8 cellular contexts compared by ENCODE assay signal in genomic region chr1:248825573-248825908, GRCh38. TPM values are rescaled to one million over a fixed set of nuclear protein-coding genes. Genes with fewer than 3 reads are reported as not detected.
DNase-seq lines count a peak whose midpoint lies in the region; ATAC-seq and TF ChIP-seq lines count a peak whose summit lies in the region.

No MANE protein-coding gene starts in this region.

- H3K9me3 ChIP-seq in right cardiac atrium (ENCODE audit: control insufficient read depth, low read length): no peaks in the 10 kb centered on the region

- DNase-seq in WTC11 (ENCODE audit: low spot score): no peak
- DNase-seq in right cardiac atrium: no peak
- no peak for DNase-seq in stimulated activated CD4-positive, alpha-beta T cell treated with anti-CD3 and anti-CD28 coated beads, Interleukin-1b, Interleukin-23, amount 100 ng/mL, for 48 hours
- no peak for DNase-seq in NOMO-1 treated with DMSO at 0.1 percent for 48 hours (lab: John Stamatoyannopoulos, UW; ENCODE audit: unreplicated experiment)
- DNase-seq in T-helper 9 cell: no peak

- peaks cover 23% of the 10 kb centered on the region; the same call in 1 of the 2 replicates for H3K36me3 Mint-ChIP-seq in WTC11
- peaks cover 26% of the 10 kb centered on the region for H3K36me3 Mint-ChIP-seq in stimulated activated memory B cell treated with anti-CD40 and anti-IgM and Interleukin-4, amounts not matched to agents 10 μg/mL and 1 μg/mL and 100 μg/mL, for 72 hours

- POLR2A ChIA-PET in WTC11 (lab: Charles Lee): interaction anchor here (0.6 to 2.9 kb wide), 5 partner anchors 13 to 984 kb away, joined by 3 to 35 read pairs (median 8); partner anchors contain the start of genes OR11L1 and ZNF672

- CTCF ChIA-PET in WTC11 (lab: Charles Lee): interaction anchor here (0.6 to 5.2 kb wide), 11 partner anchors 11 to 99 kb away, joined by 3 to 53 read pairs (median 7); partner anchors contain the start of genes PGBD2, ZNF672 and ZNF692

- no peaks in the 10 kb centered on the region for H3K27me3 ChIP-seq in right cardiac atrium (ENCODE audit: control insufficient read depth, insufficient read depth)

- peak overlapping the region; percentile 100 for H3K27ac Mint-ChIP-seq in WTC11
- peak overlapping the region; percentile 91 for H3K27ac Mint-ChIP-seq in stimulated activated memory B cell treated with anti-CD40 and anti-IgM and Interleukin-4, amounts not matched to agents 10 μg/mL and 1 μg/mL and 100 μg/mL, for 72 hours

- H3K27me3 Mint-ChIP-seq in WTC11 (ENCODE audit: low read depth): no peaks in the 10 kb centered on the region; the same call in 1 of the 2 replicates
- no peaks in the 10 kb centered on the region for H3K27me3 Mint-ChIP-seq in stimulated activated memory B cell treated with anti-CD40 and anti-IgM and Interleukin-4, amounts not matched to agents 10 μg/mL and 1 μg/mL and 100 μg/mL, for 72 hours

- intact Hi-C loops in right cardiac atrium (cut with DNase I): no loop called here

- TF ChIP-seq CTCF in WTC11 (IDR thresholded peaks at IDR 0.05): no peak

- no peaks in the 10 kb centered on the region for H3K9me3 Mint-ChIP-seq in WTC11
- no peaks in the 10 kb centered on the region for H3K9me3 Mint-ChIP-seq in stimulated activated memory B cell treated with anti-CD40 and anti-IgM and Interleukin-4, amounts not matched to agents 10 μg/mL and 1 μg/mL and 100 μg/mL, for 72 hours

- peak; percentile 3 for ATAC-seq in GM18498 (IDR thresholded peaks at IDR 0.05; ENCODE audit: unreplicated experiment)
- ATAC-seq in HG02678 (IDR thresholded peaks at IDR 0.05; ENCODE audit: unreplicated experiment): peak; percentile 2
- ATAC-seq in WTC11: peak; percentile 31
- peak in 1 of 2 donors; percentile 24 for ATAC-seq in right cardiac atrium
- ATAC-seq in stimulated activated memory B cell treated with anti-CD40 and anti-IgM and Interleukin-4, amounts not matched to agents 10 μg/mL and 1 μg/mL and 100 μg/mL, for 72 hours: peak; percentile 0

- H3K4me3 ChIP-seq in right cardiac atrium (ENCODE audit: low read length): peak overlapping the region; percentile 75

- H3K27ac ChIP-seq in right cardiac atrium (ENCODE audit: low read length): peak overlapping the region; percentile 86

- peaks cover 28% of the 10 kb centered on the region for H3K4me1 ChIP-seq in right cardiac atrium (ENCODE audit: control insufficient read depth, insufficient read depth, low read length)

- H3K4me3 Mint-ChIP-seq in WTC11: peak overlapping the region; percentile 99
- H3K4me3 Mint-ChIP-seq in stimulated activated memory B cell treated with anti-CD40 and anti-IgM and Interleukin-4, amounts not matched to agents 10 μg/mL and 1 μg/mL and 100 μg/mL, for 72 hours: peak overlapping the region; percentile 98

- under 1% methylated on average over 18 of the region's 18 CpGs for WGBS in right cardiac atrium

- H3K4me1 Mint-ChIP-seq in WTC11: peaks cover 16% of the 10 kb centered on the region
- peaks cover 64% of the 10 kb centered on the region for H3K4me1 Mint-ChIP-seq in stimulated activated memory B cell treated with anti-CD40 and anti-IgM and Interleukin-4, amounts not matched to agents 10 μg/mL and 1 μg/mL and 100 μg/mL, for 72 hours

TF ChIP-seq in WTC11, 78 proteins besides CTCF, POLR2A, EP300 and RAD21:
- TF ChIP-seq, protein P1, sequence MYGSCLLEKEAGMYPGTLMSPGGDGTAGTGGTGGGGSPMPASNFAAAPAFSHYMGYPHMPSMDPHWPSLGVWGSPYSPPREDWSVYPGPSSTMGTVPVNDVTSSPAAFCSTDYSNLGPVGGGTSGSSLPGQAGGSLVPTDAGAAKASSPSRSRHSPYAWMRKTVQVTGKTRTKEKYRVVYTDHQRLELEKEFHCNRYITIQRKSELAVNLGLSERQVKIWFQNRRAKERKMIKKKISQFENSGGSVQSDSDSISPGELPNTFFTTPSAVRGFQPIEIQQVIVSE (CRISPR knock-in tag; IDR thresholded peaks at IDR 0.05; ENCODE audit: borderline replicate concordance): no peak
- TF ChIP-seq CREM (CRISPR knock-in tag; IDR thresholded peaks at IDR 0.05) (no peak), ZNF671 (CRISPR knock-in tag; IDR thresholded peaks at IDR 0.05) (no peak), NR3C1 (CRISPR knock-in tag; conservative IDR thresholded peaks at IDR 0.05; ENCODE audit: low read depth) (no peak), JAZF1 (CRISPR knock-in tag; IDR thresholded peaks at IDR 0.05) (no peak), GTF2I (CRISPR knock-in tag; conservative IDR thresholded peaks at IDR 0.05) (no peak)
- TF ChIP-seq, protein P2, sequence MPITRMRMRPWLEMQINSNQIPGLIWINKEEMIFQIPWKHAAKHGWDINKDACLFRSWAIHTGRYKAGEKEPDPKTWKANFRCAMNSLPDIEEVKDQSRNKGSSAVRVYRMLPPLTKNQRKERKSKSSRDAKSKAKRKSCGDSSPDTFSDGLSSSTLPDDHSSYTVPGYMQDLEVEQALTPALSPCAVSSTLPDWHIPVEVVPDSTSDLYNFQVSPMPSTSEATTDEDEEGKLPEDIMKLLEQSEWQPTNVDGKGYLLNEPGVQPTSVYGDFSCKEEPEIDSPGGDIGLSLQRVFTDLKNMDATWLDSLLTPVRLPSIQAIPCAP (CRISPR knock-in tag; IDR thresholded peaks at IDR 0.05): no peak
- TF ChIP-seq, protein P3, sequence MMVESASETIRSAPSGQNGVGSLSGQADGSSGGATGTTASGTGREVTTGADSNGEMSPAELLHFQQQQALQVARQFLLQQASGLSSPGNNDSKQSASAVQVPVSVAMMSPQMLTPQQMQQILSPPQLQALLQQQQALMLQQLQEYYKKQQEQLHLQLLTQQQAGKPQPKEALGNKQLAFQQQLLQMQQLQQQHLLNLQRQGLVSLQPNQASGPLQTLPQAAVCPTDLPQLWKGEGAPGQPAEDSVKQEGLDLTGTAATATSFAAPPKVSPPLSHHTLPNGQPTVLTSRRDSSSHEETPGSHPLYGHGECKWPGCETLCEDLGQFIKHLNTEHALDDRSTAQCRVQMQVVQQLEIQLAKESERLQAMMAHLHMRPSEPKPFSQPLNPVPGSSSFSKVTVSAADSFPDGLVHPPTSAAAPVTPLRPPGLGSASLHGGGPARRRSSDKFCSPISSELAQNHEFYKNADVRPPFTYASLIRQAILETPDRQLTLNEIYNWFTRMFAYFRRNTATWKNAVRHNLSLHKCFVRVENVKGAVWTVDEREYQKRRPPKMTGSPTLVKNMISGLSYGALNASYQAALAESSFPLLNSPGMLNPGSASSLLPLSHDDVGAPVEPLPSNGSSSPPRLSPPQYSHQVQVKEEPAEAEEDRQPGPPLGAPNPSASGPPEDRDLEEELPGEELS (CRISPR knock-in tag; IDR thresholded peaks at IDR 0.05): 0 out of 2 replicates have a peak, but pooled peaks have one; percentile 37

RNA-seq across cellular contexts. Expression of gene SH3BP5L, which starts 0.2 kb away (rescaled TPM):
- total RNA-seq in WTC11 (2021): 28.3 to 32.9 TPM (median 28.3 TPM) in 3 replicates
- total RNA-seq in right cardiac atrium: 10 to 100 TPM; 15.3 to 20.8 (median 18.0) TPM
- 18.0 TPM for polyA plus RNA-seq in right cardiac atrium

RNA-seq across cellular contexts. Expression of gene ZNF672, which starts 12.5 kb away (rescaled TPM):
- 34.1 to 37.9 TPM (median 34.6 TPM) in 3 replicates for total RNA-seq in WTC11 (2021)
- total RNA-seq in right cardiac atrium: 10 to 100 TPM; 34.6 to 52.7 (median 40.5) TPM
- polyA plus RNA-seq in right cardiac atrium: 29.3 TPM

RNA-seq across cellular contexts. Expression of gene ZNF692, which starts 33.3 kb away (rescaled TPM):
- total RNA-seq in WTC11 (2021) (50.7 to 59.1 TPM (median 56.0 TPM) in 3 replicates), right cardiac atrium (10 to 100 TPM; 12.8 to 27.2 (median 19.6) TPM)
- polyA plus RNA-seq in right cardiac atrium: 24.4 TPM
